2 cellular contexts compared by ENCODE assay signal in genomic region chr16:56211471-56211944, GRCh38.
TF ChIP-seq lines count a peak whose summit lies in the region.

No MANE protein-coding gene starts in this region.

TF ChIP-seq in liver, 16 proteins besides CTCF, POLR2A, EP300 and RAD21 (continued from another document):
- TF ChIP-seq HNF4A (conservative IDR thresholded peaks at IDR 0.05) (no peak), RXRA (IDR thresholded peaks at IDR 0.05) (no peak), NR2F2 (IDR thresholded peaks at IDR 0.05) (peak; percentile 63), JUND (IDR thresholded peaks at IDR 0.05) (no peak), EGR1 (IDR thresholded peaks at IDR 0.05; ENCODE audit: low read depth in 2 of 2) (no peak), GABPA (IDR thresholded peaks at IDR 0.05 in 1 of 2, conservative IDR thresholded peaks at IDR 0.05 in 1 of 2) (no peak)

TF ChIP-seq in HepG2, 621 proteins besides CTCF, POLR2A, EP300 and RAD21 (continued from another document):
- TF ChIP-seq HOXA9 (CRISPR knock-in tag; IDR thresholded peaks at IDR 0.05; ENCODE audit: borderline replicate concordance): no peak
- TF ChIP-seq ZNF577 (CRISPR knock-in tag; IDR thresholded peaks at IDR 0.05; ENCODE audit: borderline replicate concordance, low read depth): no peak
- no peak for TF ChIP-seq ZNF225 (CRISPR knock-in tag; IDR thresholded peaks at IDR 0.05)
- TF ChIP-seq IKZF5 (CRISPR knock-in tag; IDR thresholded peaks at IDR 0.05): no peak
- no peak for TF ChIP-seq BCL3 (CRISPR knock-in tag; IDR thresholded peaks at IDR 0.05)
- TF ChIP-seq ZNF205 (CRISPR knock-in tag; IDR thresholded peaks at IDR 0.05): no peak
- no peak for TF ChIP-seq ZNF430 (CRISPR knock-in tag; IDR thresholded peaks at IDR 0.05)
- TF ChIP-seq ZNF274 (CRISPR knock-in tag; IDR thresholded peaks at IDR 0.05): no peak
- no peak for TF ChIP-seq MAF1 (CRISPR knock-in tag; IDR thresholded peaks at IDR 0.05; ENCODE audit: borderline replicate concordance)
- no peak for TF ChIP-seq IKZF1 (IDR thresholded peaks at IDR 0.05)
- no peak for TF ChIP-seq SMAD1 (CRISPR knock-in tag; IDR thresholded peaks at IDR 0.05; ENCODE audit: borderline replicate concordance, low read depth)
